Comparison of ENCODE assay signal across 8 cellular contexts in genomic region chr1:166884040-166884642, GRCh38. TPM values are rescaled to one million over a fixed set of nuclear protein-coding genes. Genes with fewer than 3 reads are reported as not detected.
DNase-seq lines count a peak whose midpoint lies in the region; ATAC-seq, FAIRE-seq and TF ChIP-seq lines count a peak whose summit lies in the region.

No MANE protein-coding gene starts in this region.

- POLR2A ChIA-PET in BJ (lab: Charles Lee) (no interaction called here), H1 (lab: Charles Lee; ENCODE audit: partially characterized antibody) (interaction anchor here (1.3 kb wide), 1 partner anchor 8 kb away, joined by 4 read pairs; the partner anchor contains the start of gene TADA1)

- DNase-seq in BJ (ENCODE audit: low read depth): no peak
- DNase-seq in activated CD4-positive, alpha-beta T cell treated with anti-CD3 and anti-CD28 coated beads for 1 hour: peak; percentile 19
- DNase-seq in H1 (ENCODE audit: low read depth in 1 of 2, low spot score in 2 of 2): peak; percentile 66 to 91
- peak; percentile 16 to 34 for DNase-seq in memory B cell (ENCODE audit: low spot score in 2 of 2)
- peak in 41 of 49 donors; percentile 5 to 70 (median 38) for DNase-seq in substantia nigra (lab: John Stamatoyannopoulos, UW)
- no peak for DNase-seq in NK-92 (lab: John Stamatoyannopoulos, UW; ENCODE audit: unreplicated experiment)
- no peak for DNase-seq in mesenteric fat pad (ENCODE audit: low spot score)

- H3K23me2 ChIP-seq in H1 (ENCODE audit: low read depth, low read length): peaks cover 1% of the 10 kb centered on the region; the same call in 1 of the 2 replicates

- FAIRE-seq in H1 (lab: Jason Lieb, UNC): no peak

- no peak overlapping the region for H3K14ac ChIP-seq in H1 (ENCODE audit: insufficient read length)

- H4K91ac ChIP-seq in H1 (replicated peaks; ENCODE audit: insufficient read length, low read length): no peak overlapping the region

- no peak overlapping the region for H2AK5ac ChIP-seq in H1 (ENCODE audit: low read depth, low read length)

- H3K36me3 Mint-ChIP-seq in memory B cell: no peaks in the 10 kb centered on the region

- no peak for TF ChIP-seq POLR2A in H1 (IDR thresholded peaks at IDR 0.05; ENCODE audit: control extremely low read depth in 1 of 2, low read depth in 2 of 2, low read length in 2 of 2)

- H3K18ac ChIP-seq in H1 (ENCODE audit: extremely low read depth, low read length): no peak overlapping the region

- no peak for TF ChIP-seq EP300 in H1 (IDR thresholded peaks at IDR 0.05; ENCODE audit: borderline replicate concordance in 1 of 2, low read depth in 2 of 2, low read length in 2 of 2)

- H3K4me3 ChIP-seq in BJ (ENCODE audit: low read depth, low read length) (no peak overlapping the region), H1 (ENCODE audit: extremely low read depth in 1 of 4, insufficient read depth in 2 of 4, low read depth in 3 of 4, low read length in 4 of 4) (peak overlapping the region; percentile 15 to 53 (median 24); a peak in 6 of 8 replicates)

- no peaks in the 10 kb centered on the region for H3K9me3 ChIP-seq in H1 (ENCODE audit: insufficient read depth in 2 of 2, low read depth in 1 of 2, low read length in 1 of 2)

- H2AFZ ChIP-seq in H1 (ENCODE audit: low read length): peak overlapping the region; percentile 81

- H4K8ac ChIP-seq in H1 (ENCODE audit: extremely low read depth, insufficient read depth, low read length): peak overlapping the region; percentile 81

- 0 out of 2 replicates have a peak overlapping the region, but pooled peaks have one; percentile 29 for H2BK12ac ChIP-seq in H1 (ENCODE audit: low read depth, low read length)

- peak; percentile 95 to 96 for TF ChIP-seq RAD21 in H1 (IDR thresholded peaks at IDR 0.05 in 1 of 2, conservative IDR thresholded peaks at IDR 0.05 in 1 of 2; ENCODE audit: low read depth in 2 of 2, low read length in 2 of 2)

- no peaks in the 10 kb centered on the region for H4K20me1 ChIP-seq in H1 (replicated peaks in 1 of 2; ENCODE audit: control insufficient read depth in 1 of 2, insufficient read depth in 2 of 2, low read length in 2 of 2)

- no peak overlapping the region for H2BK15ac ChIP-seq in H1 (ENCODE audit: low read length)

- no peak overlapping the region for H3K4me3 Mint-ChIP-seq in memory B cell

- TF ChIP-seq CTCF in BJ (IDR thresholded peaks at IDR 0.05; ENCODE audit: insufficient read depth, low read depth, low read length) (peak; percentile 65), H1 (IDR thresholded peaks at IDR 0.05; ENCODE audit: control extremely low read depth in 1 of 3, insufficient read depth in 1 of 3, low read depth in 1 of 3, low read length in 3 of 3) (peak; percentile 94 to 96 (median 95))

- H3K27me3 ChIP-seq in BJ (ENCODE audit: control insufficient read depth, insufficient read depth, low read length) (peaks cover 8% of the 10 kb centered on the region), H1 (replicated peaks in 1 of 4; ENCODE audit: control insufficient read depth in 3 of 4, extremely low read depth in 1 of 4, insufficient read depth in 3 of 4, low read length in 3 of 4) (peaks cover 1 to 14% (median 12%) of the 10 kb centered on the region in 4 experiments)

- H3K9me3 Mint-ChIP-seq in memory B cell: no peaks in the 10 kb centered on the region

- no peak overlapping the region for H3K56ac ChIP-seq in H1 (replicated peaks; ENCODE audit: insufficient read length, low read depth, low read length)

- H2BK120ac ChIP-seq in H1 (replicated peaks; ENCODE audit: low read depth, low read length): no peak overlapping the region

- no peak overlapping the region for H3K27ac ChIP-seq in H1 (ENCODE audit: low read depth, low read length)
- H3K27ac ChIP-seq in substantia nigra (ENCODE audit: low read depth, low read length, poor library complexity, severe bottlenecking): no peak overlapping the region

- peak overlapping the region; percentile 51 to 68 for H3K4me2 ChIP-seq in H1 (ENCODE audit: insufficient read depth in 1 of 2, low read depth in 2 of 2, low read length in 2 of 2)

- peaks cover 16% of the 10 kb centered on the region for H3K27me3 Mint-ChIP-seq in memory B cell

- H3K79me2 ChIP-seq in H1 (ENCODE audit: control insufficient read depth in 1 of 2, insufficient read depth in 2 of 2, low read length in 2 of 2): no peaks in the 10 kb centered on the region

- H3K4me1 ChIP-seq in H1 (replicated peaks in 1 of 4; ENCODE audit: control insufficient read depth in 3 of 4, insufficient read depth in 4 of 4, low read length in 3 of 4): 0 out of 7 replicates have a peak, but pooled peaks cover 0 to 3% (median 0%) of the 10 kb centered on the region in 4 experiments

- no peak overlapping the region for H3K9ac ChIP-seq in H1 (replicated peaks in 1 of 4; ENCODE audit: extremely low read depth in 1 of 4, low read depth in 3 of 4, low read length in 3 of 4)

- H3K27ac Mint-ChIP-seq in memory B cell: no peak overlapping the region

- H2BK5ac ChIP-seq in H1 (ENCODE audit: low read depth, low read length): no peak overlapping the region

- H3K79me1 ChIP-seq in H1 (ENCODE audit: low read depth, low read length): no peaks in the 10 kb centered on the region

- CTCF ChIA-PET in BJ (lab: Yijun Ruan, JAX) (interaction anchor here (0.7 to 7.9 kb wide), 10 partner anchors 14 to 182 kb away, joined by 3 to 73 read pairs (median 4); no protein-coding TSS in a partner anchor), H1 (lab: Charles Lee; ENCODE audit: partially characterized antibody) (interaction anchor here (0.7 to 13.4 kb wide), 18 partner anchors 8 to 648 kb away, joined by 3 to 305 read pairs (median 4); partner anchors contain the start of gene TADA1)

- H3K23ac ChIP-seq in H1 (ENCODE audit: insufficient read length): no peak overlapping the region

- H4K5ac ChIP-seq in H1 (ENCODE audit: insufficient read length, low read depth, low read length): no peak overlapping the region

- H2BK20ac ChIP-seq in H1 (ENCODE audit: low read length): no peak overlapping the region

- peaks cover 4% of the 10 kb centered on the region for H3K4me1 Mint-ChIP-seq in memory B cell

- no peak overlapping the region for H3K4ac ChIP-seq in H1 (replicated peaks; ENCODE audit: insufficient read length, low read depth, low read length)

- peak; percentile 56 for ATAC-seq in HG02852 (IDR thresholded peaks at IDR 0.05; ENCODE audit: unreplicated experiment)
- peak; percentile 89 for ATAC-seq in memory B cell (ENCODE audit: low read depth)

- WGBS in H1 (ENCODE audit: extremely low coverage in 1 of 2, insufficient coverage in 1 of 2, insufficient read length in 1 of 2, insufficient replicate concordance in 2 of 2, low coverage in 1 of 2, low lambda C conversion rate in 2 of 2, missing lambda C conversion rate in 1 of 2), 2 experiments: 21% methylated on average over 36 of the region's 44 CpGs; no CpG with 5 or more reads in 1 of the 2 experiments

- H3K36me3 ChIP-seq in BJ (ENCODE audit: control insufficient read depth, insufficient read depth, low read length) (no peaks in the 10 kb centered on the region), H1 (ENCODE audit: control insufficient read depth in 2 of 4, insufficient read depth in 4 of 4, low read length in 3 of 4) (no peaks in the 10 kb centered on the region)

TF ChIP-seq in H1, 55 proteins besides CTCF, POLR2A, EP300 and RAD21 (continues in another document):
- TF ChIP-seq CBX8 (IDR thresholded peaks at IDR 0.05; ENCODE audit: borderline replicate concordance, low read depth, low read length) (no peak), SIN3A (conservative IDR thresholded peaks at IDR 0.05 in 1 of 2, IDR thresholded peaks at IDR 0.05 in 1 of 2; ENCODE audit: low read depth in 1 of 2, low read length in 2 of 2) (no peak), KDM5A (IDR thresholded peaks at IDR 0.05; ENCODE audit: low read length) (no peak), RNF2 (IDR thresholded peaks at IDR 0.05; ENCODE audit: borderline replicate concordance, low read depth, low read length, missing control alignments, poor library complexity, severe bottlenecking) (no peak), TCF12 (IDR thresholded peaks at IDR 0.05; ENCODE audit: low read depth, low read length) (no peak), RFX5 (IDR thresholded peaks at IDR 0.05; ENCODE audit: borderline replicate concordance, low read depth, low read length) (no peak), TBP (IDR thresholded peaks at IDR 0.05; ENCODE audit: low read depth, low read length) (peak; percentile 58; the same call in 1 of the 2 replicates), ASH2L (IDR thresholded peaks at IDR 0.05; ENCODE audit: low read length) (peak; percentile 15), SRF (IDR thresholded peaks at IDR 0.05; ENCODE audit: low read depth, low read length) (no peak), JUND (IDR thresholded peaks at IDR 0.05; ENCODE audit: low read length) (no peak), RBBP5 (IDR thresholded peaks at IDR 0.05; ENCODE audit: borderline replicate concordance, low read depth, low read length) (peak; percentile 62; the same call in 1 of the 2 replicates), EZH2 (IDR thresholded peaks at IDR 0.05; ENCODE audit: low read depth, low read length, severe bottlenecking) (peak; percentile 40)

RNA-seq across cellular contexts. Expression of gene TADA1, which starts 8.1 kb away (rescaled TPM):
- polyA plus RNA-seq in BJ (2011; rRNA removed): 6.6 and 8.6 TPM in 2 replicates
- polyA minus RNA-seq in BJ (2011; rRNA and poly(A)+ RNA removed): 5.5 and 6.8 TPM in 2 replicates
- total RNA-seq in H1 (2021; fragmentation: NEBNext Ultra II Directional; extraction: Animal tissue kit (Norgen Biotek cat#: 25700)): 21.1 and 24.5 TPM in 2 replicates
- polyA plus RNA-seq in H1 (2011; rRNA removed): 18.4 and 23.6 TPM in 2 replicates
- 28.9 TPM for polyA plus RNA-seq in H1 (2011; cell fraction: cytosol; rRNA removed)
- polyA plus RNA-seq in H1 (2011; cell fraction: nucleus; rRNA removed): 12.7 TPM
- polyA plus RNA-seq in H1 (2012, experiment 1 of 2): 14.6 to 18.9 TPM (median 17.2 TPM) in 4 replicates
- polyA plus RNA-seq in H1 (2012, experiment 2 of 2): 4.8 TPM
- 11.3 TPM for polyA plus RNA-seq in H1 (2013, experiment 1 of 2)
- polyA plus RNA-seq in H1 (2013, experiment 2 of 2): 11.0 TPM
- polyA minus RNA-seq in H1 (2011; rRNA and poly(A)+ RNA removed): 26.9 and 33.2 TPM in 2 replicates
- 15.9 TPM for polyA minus RNA-seq in H1 (2011; cell fraction: cytosol; rRNA and poly(A)+ RNA removed)
- polyA minus RNA-seq in H1 (2011; cell fraction: nucleus; rRNA and poly(A)+ RNA removed): 13.5 TPM
- total RNA-seq in mesenteric fat pad: 6.4 TPM

RNA-seq across cellular contexts. Expression of gene POGK, which starts 44.9 kb away (rescaled TPM):
- 13.7 and 16.3 TPM in 2 replicates for polyA plus RNA-seq in BJ (2011; rRNA removed)
- 14.3 and 16.6 TPM in 2 replicates for polyA minus RNA-seq in BJ (2011; rRNA and poly(A)+ RNA removed)
- 37.3 and 40.3 TPM in 2 replicates for total RNA-seq in H1 (2021; fragmentation: NEBNext Ultra II Directional; extraction: Animal tissue kit (Norgen Biotek cat#: 25700))
- 12.7 and 16.9 TPM in 2 replicates for polyA plus RNA-seq in H1 (2011; rRNA removed)
- polyA plus RNA-seq in H1 (2011; cell fraction: cytosol; rRNA removed): 16.8 TPM
- polyA plus RNA-seq in H1 (2011; cell fraction: nucleus; rRNA removed): 18.0 TPM
- 20.1 to 22.4 TPM (median 22.0 TPM) in 4 replicates for polyA plus RNA-seq in H1 (2012, experiment 1 of 2)
- 6.5 TPM for polyA plus RNA-seq in H1 (2012, experiment 2 of 2)
- polyA plus RNA-seq in H1 (2013, experiment 1 of 2): 20.5 TPM
- polyA plus RNA-seq in H1 (2013, experiment 2 of 2): 19.6 TPM
- 25.5 and 26.4 TPM in 2 replicates for polyA minus RNA-seq in H1 (2011; rRNA and poly(A)+ RNA removed)
- polyA minus RNA-seq in H1 (2011; cell fraction: cytosol; rRNA and poly(A)+ RNA removed): 20.6 TPM
- 34.5 TPM for polyA minus RNA-seq in H1 (2011; cell fraction: nucleus; rRNA and poly(A)+ RNA removed)
- 33.8 TPM for total RNA-seq in mesenteric fat pad

Comparison
In these comparisons a context has a peak if more than half of its experiments do, and no peak if none do; other contexts are left out.
1. DNase-seq: peak in activated CD4-positive, alpha-beta T cell treated with anti-CD3 and anti-CD28 coated beads for 1 hour (single experiment), H1 (2 of 2), memory B cell (2 of 2) and substantia nigra (41 of 49); none in BJ (single experiment), NK-92 (single experiment) and mesenteric fat pad (single experiment).